ENCODE assay signal across 1 cellular context in genomic region chr15:48031973-48032372, GRCh38.
TF ChIP-seq lines count a peak whose summit lies in the region.

No MANE protein-coding gene starts in this region.

TF ChIP-seq in SK-N-SH treated with all-trans-retinoic acid at 6 μM for 48 hours, 23 proteins besides CTCF, POLR2A, EP300 and RAD21 (continued from another document):
- TF ChIP-seq TSHZ2 (CRISPR knock-in tag; IDR thresholded peaks at IDR 0.05) = no peak
- no peak for TF ChIP-seq OSR1 (CRISPR knock-in tag; IDR thresholded peaks at IDR 0.05)
- no peak for TF ChIP-seq ZNF8 (CRISPR knock-in tag; IDR thresholded peaks at IDR 0.05)
- TF ChIP-seq ZFP30 (CRISPR knock-in tag; IDR thresholded peaks at IDR 0.05) = no peak
- no peak for TF ChIP-seq PPARA (CRISPR knock-in tag; IDR thresholded peaks at IDR 0.05; ENCODE audit: borderline replicate concordance)
- no peak for TF ChIP-seq ZNF70 (CRISPR knock-in tag; IDR thresholded peaks at IDR 0.05)
